18 cellular contexts compared by ENCODE assay signal in genomic region chr14:68981539-68981976, GRCh38. TPM values are rescaled to one million over a fixed set of nuclear protein-coding genes. Genes with fewer than 3 reads are reported as not detected.
A peak's percentile ranks its signal among the peaks of the same experiment; 100 is the strongest.
DNase-seq lines count a peak whose midpoint lies in the region; ATAC-seq, FAIRE-seq and TF ChIP-seq lines count a peak whose summit lies in the region.
"Had no signal": no experiment of that assay in that cellular context is flagged by ENCODE, and none has a peak within 500 bp of the region (broad histone marks: within the 10 kb centered on the region; RNA-seq: fewer than 3 reads in every experiment).

No MANE protein-coding gene starts in this region.

- H3K4ac ChIP-seq in trophoblast cell (ENCODE audit: low read depth, low read length), result no peak overlapping the region

- H3K4me1 ChIP-seq in trophoblast cell (ENCODE audit: control insufficient read depth in 1 of 2, insufficient read depth in 2 of 2, low read length in 2 of 2), result peaks cover 24% of the 10 kb centered on the region in 2 experiments
- peaks cover 4 to 30% (median 17%) of the 10 kb centered on the region in 9 donors for H3K4me1 ChIP-seq in heart right ventricle

- WGBS in trophoblast cell (ENCODE audit: extremely low coverage, insufficient coverage, insufficient read length), result no CpG with 5 or more reads among the region's 7 CpGs
- 54 to 60% methylated on average over 7 of the region's 7 CpGs for WGBS in heart right ventricle, 2 donors

- no peaks in the 10 kb centered on the region for H3K9me3 Mint-ChIP-seq in T-cell
- H3K9me3 Mint-ChIP-seq: activated CD4-positive, alpha-beta T cell treated with anti-CD3 and anti-CD28 coated beads, Interleukin-2, amount 10 ng/mL, durations not matched to agents 7 days and 5 days; activated T-helper 17 cell treated with anti-CD3 and anti-CD28 coated beads, Interleukin-2, amount 50 U/mL, for 72 hours; stimulated activated naive B cell treated with anti-CD40 and anti-IgM and Interleukin-4, amounts not matched to agents 10 μg/mL and 1 μg/mL and 100 μg/mL, for 72 hours had no signal

- H3K79me2 ChIP-seq in trophoblast cell (ENCODE audit: control insufficient read depth, insufficient read depth, low read length, poor library complexity), result peaks cover 25% of the 10 kb centered on the region

- H3K18ac ChIP-seq in trophoblast cell (ENCODE audit: low read length), result no peak overlapping the region

- peaks cover 0 to 2% of the 10 kb centered on the region in 2 donors for H3K27me3 Mint-ChIP-seq in T-cell
- H3K27me3 Mint-ChIP-seq: T-helper 17 cell had no signal

- no peak overlapping the region for H4K8ac ChIP-seq in trophoblast cell (ENCODE audit: low read depth, low read length)

- peaks cover 39% of the 10 kb centered on the region for H3K79me1 ChIP-seq in trophoblast cell (ENCODE audit: low read length)

- peak overlapping the region; percentile 0 to 4 for H3K27ac Mint-ChIP-seq in T-cell
- H3K27ac Mint-ChIP-seq: activated CD4-positive, alpha-beta T cell treated with anti-CD3 and anti-CD28 coated beads, Interleukin-2, amount 10 ng/mL, durations not matched to agents 7 days and 5 days; activated T-helper 17 cell treated with anti-CD3 and anti-CD28 coated beads, Interleukin-2, amount 50 U/mL, for 72 hours; stimulated activated naive B cell treated with anti-CD40 and anti-IgM and Interleukin-4, amounts not matched to agents 10 μg/mL and 1 μg/mL and 100 μg/mL, for 72 hours; T-helper 17 cell had no signal

- H3K4me2 ChIP-seq in trophoblast cell (ENCODE audit: low read length), result no peak overlapping the region
- H3K4me2 ChIP-seq: BLaER1 treated with 17β-estradiol and CSF1 and Interleukin-3, amounts not matched to agents 10 nM and 100 nM had no signal

- H3K14ac ChIP-seq in trophoblast cell (ENCODE audit: low read length), result no peak overlapping the region

- ATAC-seq in T-cell (replicated peaks in 1 of 4) (no peak), heart right ventricle (no peak), HG02885 (IDR thresholded peaks at IDR 0.05; ENCODE audit: poor library complexity, unreplicated experiment) (no peak)
- ATAC-seq: activated T-helper 17 cell treated with anti-CD3 and anti-CD28 coated beads, Interleukin-2, amount 50 U/mL, for 72 hours; stimulated activated naive B cell treated with anti-CD40 and anti-IgM and Interleukin-4, amounts not matched to agents 10 μg/mL and 1 μg/mL and 100 μg/mL, for 72 hours; T-helper 17 cell had no signal

- H4K91ac ChIP-seq in trophoblast cell (ENCODE audit: low read depth, low read length), result no peak overlapping the region

- intact Hi-C loops in heart right ventricle (cut with DNase I), result loop anchor here in 8 of 10 donors (5.0 to 10.0 kb wide), 4 partner anchors 53 to 113 kb away; no protein-coding TSS in a partner anchor

- H3K36me3 Mint-ChIP-seq in T-cell, result no peaks in the 10 kb centered on the region
- H3K36me3 Mint-ChIP-seq: stimulated activated naive B cell treated with anti-CD40 and anti-IgM and Interleukin-4, amounts not matched to agents 10 μg/mL and 1 μg/mL and 100 μg/mL, for 72 hours had no signal

- H2BK5ac ChIP-seq in trophoblast cell (ENCODE audit: low read depth, low read length, poor library complexity), result no peak overlapping the region

- no peaks in the 10 kb centered on the region for H3K27me3 ChIP-seq in trophoblast cell (ENCODE audit: insufficient read depth, low read length)
- H3K27me3 ChIP-seq in heart right ventricle, result no peaks in the 10 kb centered on the region

- FAIRE-seq in frontal cortex (lab: Jason Lieb, UNC), result no peak
- FAIRE-seq: GM19239 had no signal

- H3K9me3 ChIP-seq in trophoblast cell (ENCODE audit: insufficient read depth, low read depth, low read length) (no peaks in the 10 kb centered on the region), heart right ventricle (no peaks in the 10 kb centered on the region)
- H3K9me3 ChIP-seq: BLaER1 treated with 17β-estradiol and CSF1 and Interleukin-3, amounts not matched to agents 10 nM and 100 nM had no signal

- peak; percentile 94 for DNase-seq in EH (ENCODE audit: low read depth)
- DNase-seq in T-cell, result no peak
- DNase-seq in fibroblast of pulmonary artery (ENCODE audit: low read depth), result peak; percentile 96
- DNase-seq in trophoblast cell, result peak; percentile 51 to 71
- no peak for DNase-seq in KG1 (lab: John Stamatoyannopoulos, UW)
- DNase-seq in heart right ventricle, result no peak
- DNase-seq in frontal cortex (ENCODE audit: low spot score in 2 of 2), result no peak
- DNase-seq: activated CD4-positive, alpha-beta T cell treated with anti-CD3 and anti-CD28 coated beads, Interleukin-2, amount 10 ng/mL, durations not matched to agents 7 days and 5 days; DND-41; Kasumi-1; NCI-H187 treated with DMSO at 0.1 percent for 48 hours; stimulated activated CD4-positive, alpha-beta T cell treated with anti-CD3 and anti-CD28 coated beads, Interleukin-4, amount 100 ng/mL, for 4 hours; stimulated activated naive B cell treated with anti-CD40 and anti-IgM and Interleukin-4, amounts not matched to agents 10 μg/mL and 1 μg/mL and 100 μg/mL, for 72 hours; T-helper 17 cell had no signal

- CTCF ChIA-PET in T-cell (lab: Charles Lee), result interaction anchor here in 1 of 2 donors (1.3 kb wide), 1 partner anchor 70 kb away, joined by 3 read pairs; no protein-coding TSS in a partner anchor

- H3K23ac ChIP-seq in trophoblast cell (ENCODE audit: low read length), result no peak overlapping the region

- peaks cover 4 to 6% of the 10 kb centered on the region in 2 experiments for H3K36me3 ChIP-seq in trophoblast cell (ENCODE audit: control insufficient read depth in 1 of 2, insufficient read depth in 2 of 2, low read length in 2 of 2)
- H3K36me3 ChIP-seq in heart right ventricle, result no peaks in the 10 kb centered on the region

- H4K12ac ChIP-seq in trophoblast cell (ENCODE audit: low read depth, low read length), result no peak overlapping the region

- H3K4me3 ChIP-seq in fibroblast of pulmonary artery (replicated peaks; ENCODE audit: low read depth, low read length) (no peak overlapping the region), trophoblast cell (ENCODE audit: low read depth, low read length) (no peak overlapping the region), heart right ventricle (no peak overlapping the region)
- H3K4me3 ChIP-seq: BLaER1 treated with 17β-estradiol and CSF1 and Interleukin-3, amounts not matched to agents 10 nM and 100 nM had no signal

- peak overlapping the region; percentile 63 for H3K27ac ChIP-seq in trophoblast cell (ENCODE audit: low read depth, low read length)
- H3K27ac ChIP-seq in heart right ventricle, result no peak overlapping the region
- H3K27ac ChIP-seq: BLaER1 treated with 17β-estradiol and CSF1 and Interleukin-3, amounts not matched to agents 10 nM and 100 nM had no signal

- H2AFZ ChIP-seq in trophoblast cell (ENCODE audit: insufficient read depth, low read length, poor library complexity), result no peak overlapping the region

- peak overlapping the region; percentile 52 for H2AK5ac ChIP-seq in trophoblast cell (ENCODE audit: low read length)

- peak overlapping the region; percentile 79 for H2BK120ac ChIP-seq in trophoblast cell (ENCODE audit: insufficient read depth, low read length, poor library complexity)

- POLR2A ChIA-PET in T-cell (lab: Charles Lee), result no interaction called here

- H3K9ac ChIP-seq in trophoblast cell (ENCODE audit: low read length), result no peak overlapping the region
- H3K9ac ChIP-seq: BLaER1 treated with 17β-estradiol and CSF1 and Interleukin-3, amounts not matched to agents 10 nM and 100 nM had no signal

- H3K4me3 Mint-ChIP-seq in T-cell, result no peak overlapping the region
- H3K4me3 Mint-ChIP-seq: activated CD4-positive, alpha-beta T cell treated with anti-CD3 and anti-CD28 coated beads, Interleukin-2, amount 10 ng/mL, durations not matched to agents 7 days and 5 days; activated T-helper 17 cell treated with anti-CD3 and anti-CD28 coated beads, Interleukin-2, amount 50 U/mL, for 72 hours; stimulated activated naive B cell treated with anti-CD40 and anti-IgM and Interleukin-4, amounts not matched to agents 10 μg/mL and 1 μg/mL and 100 μg/mL, for 72 hours; T-helper 17 cell had no signal

- peaks cover 25 to 41% (median 28%) of the 10 kb centered on the region in 3 donors for H3K4me1 Mint-ChIP-seq in T-cell

- H2BK12ac ChIP-seq in trophoblast cell (ENCODE audit: low read length), result peak overlapping the region; percentile 71

- no peak for TF ChIP-seq CTCF in fibroblast of pulmonary artery (IDR thresholded peaks at IDR 0.05; ENCODE audit: low read length, missing control alignments)
- TF ChIP-seq CTCF in heart right ventricle (IDR thresholded peaks at IDR 0.05), result no peak

RNA-seq across cellular contexts. Expression of gene ACTN1, which starts 2.5 kb away (rescaled TPM):
- 100 to 1,000 TPM in 4 of 5 donors, 10 to 100 TPM in 1; 84.8 to 219 (median 122) TPM for total RNA-seq in T-cell
- 427 and 440 TPM in 2 replicates for polyA plus RNA-seq in trophoblast cell (2013)
- total RNA-seq in heart right ventricle, result 100 to 1,000 TPM in 6 of 10 donors, 10 to 100 TPM in 4; 82.5 to 235 (median 112) TPM
- 100 to 1,000 TPM in 1 of 2 donors, 10 to 100 TPM in 1; 67.2 to 104 TPM for polyA plus RNA-seq in heart right ventricle
- total RNA-seq in frontal cortex, result 15.1 TPM

Comparison
In these comparisons a context has a peak if more than half of its experiments do, and no peak if none do; other contexts are left out.
1. DNase-seq: peak in EH (single experiment), fibroblast of pulmonary artery (single experiment) and trophoblast cell (2 of 2); none in T-cell (0 of 34), KG1 (single experiment), heart right ventricle (0 of 2) and frontal cortex (0 of 2).